Comparison of ENCODE assay signal across 8 cellular contexts in the genomic region with DNA sequence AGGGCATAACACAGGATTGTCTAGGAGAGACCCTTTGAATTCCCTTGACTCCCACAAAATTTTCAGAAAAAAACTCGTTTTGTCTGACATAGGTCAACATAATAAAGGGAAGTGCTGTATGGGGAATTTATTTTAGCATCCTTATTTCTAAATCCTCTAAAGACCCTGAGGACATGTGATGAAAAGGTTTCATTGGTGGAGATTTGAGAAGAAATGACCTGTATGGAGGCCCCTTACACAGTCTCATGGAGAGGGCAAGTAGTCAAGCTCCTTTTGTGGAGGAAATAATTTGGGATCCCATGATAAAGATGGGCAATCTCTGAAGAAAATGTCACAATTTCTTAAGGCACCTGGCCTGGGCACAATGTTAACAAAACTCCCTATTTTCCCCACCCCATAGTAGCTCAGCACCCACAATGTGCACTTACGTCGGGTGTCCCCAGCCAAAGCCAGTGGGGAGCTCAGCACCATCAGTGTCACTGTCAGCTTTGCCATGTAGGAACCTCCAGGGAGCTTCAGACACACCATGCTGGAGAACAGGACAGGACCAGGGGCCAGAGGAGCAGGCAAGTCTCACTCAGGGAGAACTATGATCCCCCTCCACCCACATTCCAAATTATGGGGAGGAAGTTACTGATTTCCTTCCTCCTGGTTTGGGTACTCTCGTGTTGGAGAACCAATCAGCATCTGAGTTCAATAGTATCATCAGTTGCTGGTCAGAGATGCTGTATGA. TPM values are rescaled to one million over a fixed set of nuclear protein-coding genes. Genes with fewer than 3 reads are reported as not detected.
DNase-seq lines count a peak whose midpoint lies in the region; ATAC-seq and TF ChIP-seq lines count a peak whose summit lies in the region.

A gene (minus strand): TSS at position 591 of the 733 bp plus-strand sequence. CDS start 63 bp downstream, at position 528.

- H3K27me3 Mint-ChIP-seq in Calu3 (ENCODE audit: unreplicated experiment) = peaks cover 15% of the 10 kb centered on the region
- H3K27me3 Mint-ChIP-seq in activated B cell treated with CpG ODN at 0.5 μM for 24 hours = no peaks in the 10 kb centered on the region

- H3K4me3 Mint-ChIP-seq in Calu3 (ENCODE audit: low read depth, unreplicated experiment) (peak within 1 kb of the TSS; percentile 68), activated B cell treated with CpG ODN at 0.5 μM for 24 hours (peak within 1 kb of the TSS; percentile 92)

- H3K9me3 ChIP-seq in left lung = no peaks in the 10 kb centered on the region

- H3K27me3 ChIP-seq in left lung = no peaks in the 10 kb centered on the region

- peak within 1 kb of the TSS in 1 of 2 donors; percentile 46 for H3K4me3 ChIP-seq in left lung

- CTCF ChIA-PET in Calu3 (lab: Charles Lee) = no interaction called here
- CTCF ChIA-PET in activated B cell treated with CpG ODN at 0.5 μM for 24 hours (lab: Charles Lee) = no interaction called here

- intact Hi-C loops in Calu3 (cut with micrococcal nuclease; ENCODE audit: unreplicated experiment) = loop anchor here (2.0 to 5.0 kb wide), 3 partner anchors 42 to 59 kb away; a partner anchor contains a TSS
- intact Hi-C loops in activated B cell treated with CpG ODN at 0.5 μM for 24 hours (cut with micrococcal nuclease) = loop anchor here (2.0 to 10.0 kb wide), 3 partner anchors 47 to 135 kb away; a partner anchor contains a TSS
- intact Hi-C loops in left lung (cut with DNase I) = loop anchor here in 1 of 2 donors (10.0 kb wide), 2 partner anchors 45 to 55 kb away; a partner anchor contains a TSS

- no peaks in the 10 kb centered on the region for H3K36me3 ChIP-seq in left lung

- TSS peak; percentile 97 for BruUV-seq in Calu3 (replicated peaks; lab: Mats Ljungman, UMichigan)

- H3K36me3 Mint-ChIP-seq in Calu3 (ENCODE audit: insufficient read depth, unreplicated experiment) = no peaks in the 10 kb centered on the region
- H3K36me3 Mint-ChIP-seq in activated B cell treated with CpG ODN at 0.5 μM for 24 hours (ENCODE audit: low read depth) = peaks cover 16% of the 10 kb centered on the region

- peak; percentile 53 for DNase-seq in Calu3
- DNase-seq in activated B cell treated with CpG ODN at 0.5 μM for 24 hours = peak; percentile 20
- peak in 1 of 2 donors; percentile 63 for DNase-seq in left lung
- no peak for DNase-seq in hepatic stellate cell (ENCODE audit: low spot score)
- no peak for DNase-seq in SHP77 (lab: John Stamatoyannopoulos, UW)
- DNase-seq in NCI-H2196 treated with DMSO at 0.1 percent for 48 hours (lab: John Stamatoyannopoulos, UW; ENCODE audit: unreplicated experiment) = no peak
- DNase-seq in islet precursor cell = no peak

- H3K27ac Mint-ChIP-seq in Calu3 (ENCODE audit: unreplicated experiment) (no peak within 1 kb of the TSS), activated B cell treated with CpG ODN at 0.5 μM for 24 hours (peak within 1 kb of the TSS; percentile 99)

- peak within 1 kb of the TSS in 1 of 2 donors; percentile 74 for H3K27ac ChIP-seq in left lung

- TF ChIP-seq CTCF in Calu3 (IDR thresholded peaks at IDR 0.05; ENCODE audit: unreplicated experiment) (no peak), activated B cell treated with CpG ODN at 0.5 μM for 24 hours (IDR thresholded peaks at IDR 0.05) (no peak), left lung (IDR thresholded peaks at IDR 0.05) (no peak)

- H3K4me1 Mint-ChIP-seq in Calu3 (ENCODE audit: low read depth, unreplicated experiment) (no peaks in the 10 kb centered on the region), activated B cell treated with CpG ODN at 0.5 μM for 24 hours (peaks cover 28% of the 10 kb centered on the region)

- H3K9me3 Mint-ChIP-seq in Calu3 (ENCODE audit: low read depth, unreplicated experiment) (no peaks in the 10 kb centered on the region), activated B cell treated with CpG ODN at 0.5 μM for 24 hours (no peaks in the 10 kb centered on the region)

- POLR2A ChIA-PET in activated B cell treated with CpG ODN at 0.5 μM for 24 hours (lab: Charles Lee) = interaction anchor here (0.6 to 3.5 kb wide), 26 partner anchors 47 to 442 kb away, joined by 3 to 180 read pairs (median 4); a partner anchor contains a TSS

- H3K4me1 ChIP-seq in left lung = no peaks in the 10 kb centered on the region

- ATAC-seq in GM21619 (IDR thresholded peaks at IDR 0.05; ENCODE audit: unreplicated experiment) = peak; percentile 57
- peak; percentile 76 for ATAC-seq in activated B cell treated with CpG ODN at 0.5 μM for 24 hours (ENCODE audit: low read depth)
- peak; percentile 98 for ATAC-seq in left lung

RNA-seq across cellular contexts. Expression of the gene that starts here (rescaled TPM):
- total RNA-seq in Calu3 (2022) (13.7 and 16.1 TPM in 2 replicates), activated B cell treated with CpG ODN at 0.5 μM for 24 hours (196 and 199 TPM in 2 replicates), left lung (100 to 1,000 TPM; 106 to 407 TPM)

Comparison
In these comparisons a context has a peak if more than half of its experiments do, and no peak if none do; other contexts are left out.
1. DNase-seq: peak in Calu3 (single experiment) and activated B cell treated with CpG ODN at 0.5 μM for 24 hours (single experiment); none in hepatic stellate cell (single experiment), SHP77 (0 of 2), NCI-H2196 treated with DMSO at 0.1 percent for 48 hours (single experiment) and islet precursor cell (single experiment).
2. Peak in every context shown above with its lines, with median percentiles within 50 percentile points of each other: ATAC-seq.